8 cellular contexts compared by ENCODE assay signal in the genomic region with DNA sequence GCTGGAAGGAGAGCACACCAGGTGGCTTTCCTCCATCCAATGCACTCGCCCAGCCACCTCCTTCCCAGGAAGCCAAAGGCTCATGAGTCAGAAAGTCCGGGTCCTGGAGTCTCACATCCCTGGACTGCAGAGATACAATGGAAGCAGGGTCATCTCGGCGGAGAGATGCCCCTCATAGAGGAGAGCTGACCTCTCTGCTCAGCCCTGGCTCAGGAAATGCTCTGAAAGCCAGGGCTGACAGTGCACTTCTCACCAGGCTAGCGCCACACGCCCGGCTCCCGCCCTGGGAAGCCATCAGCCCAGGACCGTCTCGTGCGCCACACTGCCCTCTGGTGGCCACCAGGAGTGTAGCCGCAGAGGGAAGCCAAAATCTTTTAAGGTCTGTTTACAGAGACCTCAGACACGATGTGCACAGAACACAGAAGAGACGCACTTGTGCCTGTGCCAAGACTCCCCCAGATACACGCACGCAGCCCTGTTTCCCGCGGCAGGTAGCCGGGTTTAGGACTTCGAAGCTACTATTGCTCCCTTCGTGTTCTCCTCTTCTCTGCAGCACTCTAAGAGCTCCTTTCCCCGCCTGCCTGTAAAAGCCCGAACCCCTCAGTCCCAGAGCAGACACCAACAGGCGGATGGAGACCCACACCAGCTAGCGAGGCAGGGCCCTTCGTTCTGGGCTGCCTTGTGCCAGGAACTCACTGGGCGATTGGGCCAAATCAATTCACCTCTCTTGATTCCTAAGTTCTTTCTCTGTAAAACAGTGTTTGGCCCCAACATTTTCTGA. TPM values are rescaled to one million over a fixed set of nuclear protein-coding genes. Genes with fewer than 3 reads are reported as not detected.
A peak's percentile ranks its signal among the peaks of the same experiment; 100 is the strongest.
DNase-seq lines count a peak whose midpoint lies in the region; ATAC-seq and TF ChIP-seq lines count a peak whose summit lies in the region.

No MANE protein-coding gene starts in this region.

- peak; percentile 76 to 88 for TF ChIP-seq RAD21 in liver (IDR thresholded peaks at IDR 0.05)

- ATAC-seq in GM18907 (IDR thresholded peaks at IDR 0.05; ENCODE audit: unreplicated experiment) (peak; percentile 83), HG03159 (IDR thresholded peaks at IDR 0.05; ENCODE audit: unreplicated experiment) (peak; percentile 87)

- H3K27me3 Mint-ChIP-seq in activated CD4-positive, alpha-beta T cell treated with anti-CD3 and anti-CD28 coated beads, Interleukin-2, amount 10 ng/mL, durations not matched to agents 7 days and 5 days = peaks cover 3% of the 10 kb centered on the region

- no peak overlapping the region for H3K4me3 ChIP-seq in AG10803 (ENCODE audit: low read length)
- H3K4me3 ChIP-seq in liver (ENCODE audit: low read depth in 1 of 3, low read length in 3 of 3) = no peak overlapping the region

- H3K4me3 Mint-ChIP-seq in activated CD4-positive, alpha-beta T cell treated with anti-CD3 and anti-CD28 coated beads, Interleukin-2, amount 10 ng/mL, durations not matched to agents 7 days and 5 days = no peak overlapping the region

- H3K9me3 Mint-ChIP-seq in activated CD4-positive, alpha-beta T cell treated with anti-CD3 and anti-CD28 coated beads, Interleukin-2, amount 10 ng/mL, durations not matched to agents 7 days and 5 days = no peaks in the 10 kb centered on the region

- no peaks in the 10 kb centered on the region for H3K9me3 ChIP-seq in liver (ENCODE audit: control insufficient read depth in 4 of 4, low read length in 3 of 4)

- H3K4me1 ChIP-seq in liver (ENCODE audit: control insufficient read depth in 4 of 4, insufficient read depth in 4 of 4, low read length in 3 of 4) = peaks cover 0 to 15% (median 9%) of the 10 kb centered on the region in 4 donors

- TF ChIP-seq CTCF in AG10803 (conservative IDR thresholded peaks at IDR 0.05; ENCODE audit: low read length) = peak; percentile 87
- peak; percentile 93 for TF ChIP-seq CTCF in liver (IDR thresholded peaks at IDR 0.05; ENCODE audit: low read depth, low read length, missing input control)

- CTCF ChIA-PET in activated CD4-positive, alpha-beta T cell treated with anti-CD3 and anti-CD28 coated beads, Interleukin-2, amount 10 ng/mL, durations not matched to agents 7 days and 5 days (lab: Charles Lee) = interaction anchor here (0.6 kb wide), 1 partner anchor 203 kb away, joined by 3 read pairs; no protein-coding TSS in a partner anchor

- 11% methylated on average over 27 of the region's 27 CpGs for WGBS in liver

- H3K27me3 ChIP-seq in liver (ENCODE audit: control insufficient read depth in 4 of 4, insufficient read depth in 4 of 4, low read length in 3 of 4) = peaks cover 0 to 4% (median 0%) of the 10 kb centered on the region in 4 donors

- POLR2A ChIA-PET in activated CD4-positive, alpha-beta T cell treated with anti-CD3 and anti-CD28 coated beads, Interleukin-2, amount 10 ng/mL, durations not matched to agents 7 days and 5 days (lab: Charles Lee) = no interaction called here

- no peak overlapping the region for H3K27ac Mint-ChIP-seq in activated CD4-positive, alpha-beta T cell treated with anti-CD3 and anti-CD28 coated beads, Interleukin-2, amount 10 ng/mL, durations not matched to agents 7 days and 5 days

- H3K4me1 Mint-ChIP-seq in activated CD4-positive, alpha-beta T cell treated with anti-CD3 and anti-CD28 coated beads, Interleukin-2, amount 10 ng/mL, durations not matched to agents 7 days and 5 days = peaks cover 2% of the 10 kb centered on the region

- H3K9ac ChIP-seq in liver (ENCODE audit: low read depth in 1 of 2, low read length in 2 of 2) = no peak overlapping the region

- peak; percentile 55 for DNase-seq in AG10803 (ENCODE audit: low read depth)
- peak; percentile 36 to 78 for DNase-seq in NCI-H446 (lab: John Stamatoyannopoulos, UW)
- DNase-seq in activated CD4-positive, alpha-beta T cell treated with anti-CD3 and anti-CD28 coated beads, Interleukin-2, amount 10 ng/mL, durations not matched to agents 7 days and 5 days = peak; percentile 66
- peak; percentile 47 for DNase-seq in dedifferentiated amniotic fluid mesenchymal stem cell (ENCODE audit: extremely low spot score)
- peak; percentile 48 to 60 (median 55) for DNase-seq in stimulated activated CD4-positive, alpha-beta T cell treated with anti-CD3 and anti-CD28 coated beads, TNF-alpha, amount 100 ng/mL, for 48 hours (ENCODE audit: low read depth in 3 of 3)

- no peaks in the 10 kb centered on the region for H3K36me3 ChIP-seq in liver (ENCODE audit: control insufficient read depth in 4 of 4, insufficient read depth in 3 of 4, low read depth in 1 of 4, low read length in 3 of 4)

- H3K36me3 Mint-ChIP-seq in activated CD4-positive, alpha-beta T cell treated with anti-CD3 and anti-CD28 coated beads, Interleukin-2, amount 10 ng/mL, durations not matched to agents 7 days and 5 days (ENCODE audit: low read depth) = no peaks in the 10 kb centered on the region

- H3K27ac ChIP-seq in liver (ENCODE audit: low read depth in 1 of 2, low read length in 2 of 2) = no peak overlapping the region

TF ChIP-seq in liver, 16 proteins besides CTCF, POLR2A, EP300 and RAD21:
- TF ChIP-seq HNF4A (conservative IDR thresholded peaks at IDR 0.05) (no peak), RXRA (IDR thresholded peaks at IDR 0.05) (no peak), TAF1 (conservative IDR thresholded peaks at IDR 0.05) (no peak), EGR1 (IDR thresholded peaks at IDR 0.05; ENCODE audit: low read depth in 2 of 2) (no peak), MAX (IDR thresholded peaks at IDR 0.05) (no peak), YY1 (IDR thresholded peaks at IDR 0.05) (no peak), FOXA1 (IDR thresholded peaks at IDR 0.05) (no peak)

RNA-seq across cellular contexts. Expression of gene NTRK3, which starts 9.7 kb away (rescaled TPM):
- not detected for total RNA-seq in activated CD4-positive, alpha-beta T cell treated with anti-CD3 and anti-CD28 coated beads, Interleukin-2, amount 10 ng/mL, durations not matched to agents 7 days and 5 days
- total RNA-seq in liver = 1 to 10 TPM in 1 of 2 donors, under 1 TPM in 1; 0.33 to 2.9 TPM
- under 1 TPM; 0.21 to 0.31 TPM for polyA plus RNA-seq in liver
